In the genomic region with DNA sequence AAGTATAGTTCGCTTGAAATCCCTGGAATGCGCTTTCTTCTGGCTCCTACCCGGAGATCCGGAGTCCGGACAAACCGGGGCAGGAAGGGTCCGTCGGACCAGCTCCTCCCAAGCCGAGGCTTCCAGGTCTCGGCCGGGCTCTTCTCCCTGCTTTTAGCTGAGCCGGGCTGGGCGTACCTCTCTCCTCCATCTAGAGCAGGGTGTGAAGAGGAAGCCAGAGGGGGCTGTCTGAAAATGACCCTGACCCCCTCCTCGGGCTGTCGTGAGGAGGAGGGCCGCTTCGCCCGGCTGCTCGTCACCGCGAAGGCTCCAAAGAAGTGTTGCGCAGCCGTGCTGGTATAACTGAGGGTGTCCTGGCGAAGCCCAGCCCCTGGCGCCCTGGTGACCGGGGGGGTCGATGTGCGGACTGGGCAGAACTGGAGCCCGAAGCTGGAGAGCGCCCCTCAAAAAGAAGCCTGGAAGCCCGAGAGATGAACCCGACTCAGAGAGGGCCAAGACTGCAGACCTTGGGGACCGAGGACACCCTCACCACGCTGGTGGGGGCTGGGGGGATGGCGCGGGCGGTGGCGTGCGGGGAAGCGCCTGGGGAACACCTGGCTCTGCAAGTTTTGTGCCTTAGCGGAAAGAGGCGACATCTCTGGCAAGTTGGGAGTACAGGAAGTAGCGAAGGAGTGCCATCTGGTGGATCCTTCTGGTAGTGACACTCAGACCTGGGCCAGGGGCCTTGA, we compare ENCODE assay signal across 1 cellular context.
TF ChIP-seq lines count a peak whose summit lies in the region.

No MANE protein-coding gene starts in this region.

TF ChIP-seq in K562, 482 proteins besides CTCF, POLR2A, EP300 and RAD21 (continues in another document):
- TF ChIP-seq GABPA (tag; conservative IDR thresholded peaks at IDR 0.05; ENCODE audit: low read depth), result peak; percentile 72
- peak; percentile 23; the same call in 1 of the 2 replicates for TF ChIP-seq PHF8 (IDR thresholded peaks at IDR 0.05; ENCODE audit: borderline replicate concordance, low read length)
- peak; percentile 54; the same call in 1 of the 2 replicates for TF ChIP-seq ZBTB7A (IDR thresholded peaks at IDR 0.05; ENCODE audit: borderline replicate concordance, control insufficient read depth, low read depth, low read length)
- TF ChIP-seq, protein P1, sequence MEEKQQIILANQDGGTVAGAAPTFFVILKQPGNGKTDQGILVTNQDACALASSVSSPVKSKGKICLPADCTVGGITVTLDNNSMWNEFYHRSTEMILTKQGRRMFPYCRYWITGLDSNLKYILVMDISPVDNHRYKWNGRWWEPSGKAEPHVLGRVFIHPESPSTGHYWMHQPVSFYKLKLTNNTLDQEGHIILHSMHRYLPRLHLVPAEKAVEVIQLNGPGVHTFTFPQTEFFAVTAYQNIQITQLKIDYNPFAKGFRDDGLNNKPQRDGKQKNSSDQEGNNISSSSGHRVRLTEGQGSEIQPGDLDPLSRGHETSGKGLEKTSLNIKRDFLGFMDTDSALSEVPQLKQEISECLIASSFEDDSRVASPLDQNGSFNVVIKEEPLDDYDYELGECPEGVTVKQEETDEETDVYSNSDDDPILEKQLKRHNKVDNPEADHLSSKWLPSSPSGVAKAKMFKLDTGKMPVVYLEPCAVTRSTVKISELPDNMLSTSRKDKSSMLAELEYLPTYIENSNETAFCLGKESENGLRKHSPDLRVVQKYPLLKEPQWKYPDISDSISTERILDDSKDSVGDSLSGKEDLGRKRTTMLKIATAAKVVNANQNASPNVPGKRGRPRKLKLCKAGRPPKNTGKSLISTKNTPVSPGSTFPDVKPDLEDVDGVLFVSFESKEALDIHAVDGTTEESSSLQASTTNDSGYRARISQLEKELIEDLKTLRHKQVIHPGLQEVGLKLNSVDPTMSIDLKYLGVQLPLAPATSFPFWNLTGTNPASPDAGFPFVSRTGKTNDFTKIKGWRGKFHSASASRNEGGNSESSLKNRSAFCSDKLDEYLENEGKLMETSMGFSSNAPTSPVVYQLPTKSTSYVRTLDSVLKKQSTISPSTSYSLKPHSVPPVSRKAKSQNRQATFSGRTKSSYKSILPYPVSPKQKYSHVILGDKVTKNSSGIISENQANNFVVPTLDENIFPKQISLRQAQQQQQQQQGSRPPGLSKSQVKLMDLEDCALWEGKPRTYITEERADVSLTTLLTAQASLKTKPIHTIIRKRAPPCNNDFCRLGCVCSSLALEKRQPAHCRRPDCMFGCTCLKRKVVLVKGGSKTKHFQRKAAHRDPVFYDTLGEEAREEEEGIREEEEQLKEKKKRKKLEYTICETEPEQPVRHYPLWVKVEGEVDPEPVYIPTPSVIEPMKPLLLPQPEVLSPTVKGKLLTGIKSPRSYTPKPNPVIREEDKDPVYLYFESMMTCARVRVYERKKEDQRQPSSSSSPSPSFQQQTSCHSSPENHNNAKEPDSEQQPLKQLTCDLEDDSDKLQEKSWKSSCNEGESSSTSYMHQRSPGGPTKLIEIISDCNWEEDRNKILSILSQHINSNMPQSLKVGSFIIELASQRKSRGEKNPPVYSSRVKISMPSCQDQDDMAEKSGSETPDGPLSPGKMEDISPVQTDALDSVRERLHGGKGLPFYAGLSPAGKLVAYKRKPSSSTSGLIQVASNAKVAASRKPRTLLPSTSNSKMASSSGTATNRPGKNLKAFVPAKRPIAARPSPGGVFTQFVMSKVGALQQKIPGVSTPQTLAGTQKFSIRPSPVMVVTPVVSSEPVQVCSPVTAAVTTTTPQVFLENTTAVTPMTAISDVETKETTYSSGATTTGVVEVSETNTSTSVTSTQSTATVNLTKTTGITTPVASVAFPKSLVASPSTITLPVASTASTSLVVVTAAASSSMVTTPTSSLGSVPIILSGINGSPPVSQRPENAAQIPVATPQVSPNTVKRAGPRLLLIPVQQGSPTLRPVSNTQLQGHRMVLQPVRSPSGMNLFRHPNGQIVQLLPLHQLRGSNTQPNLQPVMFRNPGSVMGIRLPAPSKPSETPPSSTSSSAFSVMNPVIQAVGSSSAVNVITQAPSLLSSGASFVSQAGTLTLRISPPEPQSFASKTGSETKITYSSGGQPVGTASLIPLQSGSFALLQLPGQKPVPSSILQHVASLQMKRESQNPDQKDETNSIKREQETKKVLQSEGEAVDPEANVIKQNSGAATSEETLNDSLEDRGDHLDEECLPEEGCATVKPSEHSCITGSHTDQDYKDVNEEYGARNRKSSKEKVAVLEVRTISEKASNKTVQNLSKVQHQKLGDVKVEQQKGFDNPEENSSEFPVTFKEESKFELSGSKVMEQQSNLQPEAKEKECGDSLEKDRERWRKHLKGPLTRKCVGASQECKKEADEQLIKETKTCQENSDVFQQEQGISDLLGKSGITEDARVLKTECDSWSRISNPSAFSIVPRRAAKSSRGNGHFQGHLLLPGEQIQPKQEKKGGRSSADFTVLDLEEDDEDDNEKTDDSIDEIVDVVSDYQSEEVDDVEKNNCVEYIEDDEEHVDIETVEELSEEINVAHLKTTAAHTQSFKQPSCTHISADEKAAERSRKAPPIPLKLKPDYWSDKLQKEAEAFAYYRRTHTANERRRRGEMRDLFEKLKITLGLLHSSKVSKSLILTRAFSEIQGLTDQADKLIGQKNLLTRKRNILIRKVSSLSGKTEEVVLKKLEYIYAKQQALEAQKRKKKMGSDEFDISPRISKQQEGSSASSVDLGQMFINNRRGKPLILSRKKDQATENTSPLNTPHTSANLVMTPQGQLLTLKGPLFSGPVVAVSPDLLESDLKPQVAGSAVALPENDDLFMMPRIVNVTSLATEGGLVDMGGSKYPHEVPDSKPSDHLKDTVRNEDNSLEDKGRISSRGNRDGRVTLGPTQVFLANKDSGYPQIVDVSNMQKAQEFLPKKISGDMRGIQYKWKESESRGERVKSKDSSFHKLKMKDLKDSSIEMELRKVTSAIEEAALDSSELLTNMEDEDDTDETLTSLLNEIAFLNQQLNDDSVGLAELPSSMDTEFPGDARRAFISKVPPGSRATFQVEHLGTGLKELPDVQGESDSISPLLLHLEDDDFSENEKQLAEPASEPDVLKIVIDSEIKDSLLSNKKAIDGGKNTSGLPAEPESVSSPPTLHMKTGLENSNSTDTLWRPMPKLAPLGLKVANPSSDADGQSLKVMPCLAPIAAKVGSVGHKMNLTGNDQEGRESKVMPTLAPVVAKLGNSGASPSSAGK (IDR thresholded peaks at IDR 0.05), result peak; percentile 62; the same call in 1 of the 2 replicates
- TF ChIP-seq DIDO1 (tag; IDR thresholded peaks at IDR 0.05; ENCODE audit: low read depth), result no peak
- TF ChIP-seq NR3C1 (CRISPR knock-in tag; IDR thresholded peaks at IDR 0.05), result no peak
- 0 out of 2 replicates have a peak, but pooled peaks have one; percentile 22 for TF ChIP-seq ETV5 (CRISPR knock-in tag; IDR thresholded peaks at IDR 0.05; ENCODE audit: low read depth)
- no peak for TF ChIP-seq SIRT6 (IDR thresholded peaks at IDR 0.05; ENCODE audit: low read depth, low read length)
- TF ChIP-seq BHLHE40 (IDR thresholded peaks at IDR 0.05; ENCODE audit: low read length), result 0 out of 2 replicates have a peak, but pooled peaks have one; percentile 9
- TF ChIP-seq KLF16 (IDR thresholded peaks at IDR 0.05), result 0 out of 2 replicates have a peak, but pooled peaks have one; percentile 16
- no peak for TF ChIP-seq ERF (CRISPR knock-in tag; IDR thresholded peaks at IDR 0.05)
- TF ChIP-seq KAT7 (CRISPR knock-in tag; IDR thresholded peaks at IDR 0.05; ENCODE audit: borderline replicate concordance), result peak; percentile 39; the same call in 1 of the 2 replicates
- no peak for TF ChIP-seq CTBP1 (IDR thresholded peaks at IDR 0.05; ENCODE audit: borderline replicate concordance)
- TF ChIP-seq, protein P2, sequence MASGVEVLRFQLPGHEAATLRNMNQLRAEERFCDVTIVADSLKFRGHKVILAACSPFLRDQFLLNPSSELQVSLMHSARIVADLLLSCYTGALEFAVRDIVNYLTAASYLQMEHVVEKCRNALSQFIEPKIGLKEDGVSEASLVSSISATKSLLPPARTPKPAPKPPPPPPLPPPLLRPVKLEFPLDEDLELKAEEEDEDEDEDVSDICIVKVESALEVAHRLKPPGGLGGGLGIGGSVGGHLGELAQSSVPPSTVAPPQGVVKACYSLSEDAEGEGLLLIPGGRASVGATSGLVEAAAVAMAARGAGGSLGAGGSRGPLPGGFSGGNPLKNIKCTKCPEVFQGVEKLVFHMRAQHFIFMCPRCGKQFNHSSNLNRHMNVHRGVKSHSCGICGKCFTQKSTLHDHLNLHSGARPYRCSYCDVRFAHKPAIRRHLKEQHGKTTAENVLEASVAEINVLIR (CRISPR knock-in tag; IDR thresholded peaks at IDR 0.05), result no peak
- TF ChIP-seq NCOA1 (IDR thresholded peaks at IDR 0.05; ENCODE audit: low read depth), result no peak
- 0 out of 2 replicates have a peak, but pooled peaks have one; percentile 13 for TF ChIP-seq MTA3 (IDR thresholded peaks at IDR 0.05; ENCODE audit: borderline replicate concordance)
- no peak for TF ChIP-seq BCL6 (CRISPR knock-in tag; IDR thresholded peaks at IDR 0.05)
- TF ChIP-seq LCOR (CRISPR knock-in tag; IDR thresholded peaks at IDR 0.05), result peak; percentile 53; the same call in 1 of the 2 replicates
- TF ChIP-seq, protein P3, sequence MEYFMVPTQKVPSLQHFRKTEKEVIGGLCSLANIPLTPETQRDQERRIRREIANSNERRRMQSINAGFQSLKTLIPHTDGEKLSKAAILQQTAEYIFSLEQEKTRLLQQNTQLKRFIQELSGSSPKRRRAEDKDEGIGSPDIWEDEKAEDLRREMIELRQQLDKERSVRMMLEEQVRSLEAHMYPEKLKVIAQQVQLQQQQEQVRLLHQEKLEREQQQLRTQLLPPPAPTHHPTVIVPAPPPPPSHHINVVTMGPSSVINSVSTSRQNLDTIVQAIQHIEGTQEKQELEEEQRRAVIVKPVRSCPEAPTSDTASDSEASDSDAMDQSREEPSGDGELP (CRISPR knock-in tag; IDR thresholded peaks at IDR 0.05; ENCODE audit: borderline replicate concordance), result peak; percentile 69; the same call in 1 of the 2 replicates
- TF ChIP-seq, protein P4, sequence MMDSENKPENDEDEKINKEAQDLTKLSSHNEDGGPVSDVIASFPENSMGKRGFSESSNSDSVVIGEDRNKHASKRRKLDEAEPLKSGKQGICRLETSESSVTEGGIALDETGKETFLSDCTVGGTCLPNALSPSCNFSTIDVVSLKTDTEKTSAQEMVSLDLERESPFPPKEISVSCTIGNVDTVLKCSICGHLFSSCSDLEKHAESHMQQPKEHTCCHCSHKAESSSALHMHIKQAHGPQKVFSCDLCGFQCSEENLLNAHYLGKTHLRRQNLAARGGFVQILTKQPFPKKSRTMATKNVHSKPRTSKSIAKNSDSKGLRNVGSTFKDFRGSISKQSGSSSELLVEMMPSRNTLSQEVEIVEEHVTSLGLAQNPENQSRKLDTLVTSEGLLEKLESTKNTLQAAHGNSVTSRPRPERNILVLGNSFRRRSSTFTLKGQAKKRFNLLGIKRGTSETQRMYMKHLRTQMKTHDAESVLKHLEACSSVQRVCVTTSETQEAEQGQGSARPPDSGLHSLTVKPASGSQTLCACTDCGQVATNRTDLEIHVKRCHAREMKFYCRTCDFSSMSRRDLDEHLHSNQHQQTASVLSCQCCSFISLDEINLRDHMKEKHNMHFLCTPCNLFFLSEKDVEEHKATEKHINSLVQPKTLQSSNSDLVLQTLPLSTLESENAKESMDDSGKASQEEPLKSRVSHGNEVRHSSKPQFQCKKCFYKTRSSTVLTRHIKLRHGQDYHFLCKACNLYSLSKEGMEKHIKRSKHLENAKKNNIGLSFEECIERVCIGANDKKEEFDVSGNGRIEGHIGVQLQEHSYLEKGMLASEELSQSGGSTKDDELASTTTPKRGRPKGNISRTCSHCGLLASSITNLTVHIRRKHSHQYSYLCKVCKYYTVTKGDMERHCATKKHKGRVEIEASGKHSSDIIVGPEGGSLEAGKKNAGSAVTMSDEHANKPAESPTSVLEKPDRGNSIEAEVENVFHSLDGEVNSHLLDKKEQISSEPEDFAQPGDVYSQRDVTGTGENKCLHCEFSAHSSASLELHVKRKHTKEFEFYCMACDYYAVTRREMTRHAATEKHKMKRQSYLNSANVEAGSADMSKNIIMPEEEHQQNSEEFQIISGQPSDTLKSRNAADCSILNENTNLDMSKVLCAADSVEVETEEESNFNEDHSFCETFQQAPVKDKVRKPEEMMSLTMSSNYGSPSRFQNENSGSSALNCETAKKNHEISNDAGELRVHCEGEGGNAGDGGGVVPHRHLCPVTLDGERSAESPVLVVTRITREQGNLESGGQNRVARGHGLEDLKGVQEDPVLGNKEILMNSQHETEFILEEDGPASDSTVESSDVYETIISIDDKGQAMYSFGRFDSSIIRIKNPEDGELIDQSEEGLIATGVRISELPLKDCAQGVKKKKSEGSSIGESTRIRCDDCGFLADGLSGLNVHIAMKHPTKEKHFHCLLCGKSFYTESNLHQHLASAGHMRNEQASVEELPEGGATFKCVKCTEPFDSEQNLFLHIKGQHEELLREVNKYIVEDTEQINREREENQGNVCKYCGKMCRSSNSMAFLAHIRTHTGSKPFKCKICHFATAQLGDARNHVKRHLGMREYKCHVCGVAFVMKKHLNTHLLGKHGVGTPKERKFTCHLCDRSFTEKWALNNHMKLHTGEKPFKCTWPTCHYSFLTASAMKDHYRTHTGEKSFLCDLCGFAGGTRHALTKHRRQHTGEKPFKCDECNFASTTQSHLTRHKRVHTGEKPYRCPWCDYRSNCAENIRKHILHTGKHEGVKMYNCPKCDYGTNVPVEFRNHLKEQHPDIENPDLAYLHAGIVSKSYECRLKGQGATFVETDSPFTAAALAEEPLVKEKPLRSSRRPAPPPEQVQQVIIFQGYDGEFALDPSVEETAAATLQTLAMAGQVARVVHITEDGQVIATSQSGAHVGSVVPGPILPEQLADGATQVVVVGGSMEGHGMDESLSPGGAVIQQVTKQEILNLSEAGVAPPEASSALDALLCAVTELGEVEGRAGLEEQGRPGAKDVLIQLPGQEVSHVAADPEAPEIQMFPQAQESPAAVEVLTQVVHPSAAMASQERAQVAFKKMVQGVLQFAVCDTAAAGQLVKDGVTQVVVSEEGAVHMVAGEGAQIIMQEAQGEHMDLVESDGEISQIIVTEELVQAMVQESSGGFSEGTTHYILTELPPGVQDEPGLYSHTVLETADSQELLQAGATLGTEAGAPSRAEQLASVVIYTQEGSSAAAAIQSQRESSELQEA (IDR thresholded peaks at IDR 0.05; ENCODE audit: low read depth), result no peak
- TF ChIP-seq RAD51 (IDR thresholded peaks at IDR 0.05; ENCODE audit: borderline replicate concordance, low read depth), result no peak
- TF ChIP-seq ARNT (IDR thresholded peaks at IDR 0.05), result no peak
- TF ChIP-seq, protein P5, sequence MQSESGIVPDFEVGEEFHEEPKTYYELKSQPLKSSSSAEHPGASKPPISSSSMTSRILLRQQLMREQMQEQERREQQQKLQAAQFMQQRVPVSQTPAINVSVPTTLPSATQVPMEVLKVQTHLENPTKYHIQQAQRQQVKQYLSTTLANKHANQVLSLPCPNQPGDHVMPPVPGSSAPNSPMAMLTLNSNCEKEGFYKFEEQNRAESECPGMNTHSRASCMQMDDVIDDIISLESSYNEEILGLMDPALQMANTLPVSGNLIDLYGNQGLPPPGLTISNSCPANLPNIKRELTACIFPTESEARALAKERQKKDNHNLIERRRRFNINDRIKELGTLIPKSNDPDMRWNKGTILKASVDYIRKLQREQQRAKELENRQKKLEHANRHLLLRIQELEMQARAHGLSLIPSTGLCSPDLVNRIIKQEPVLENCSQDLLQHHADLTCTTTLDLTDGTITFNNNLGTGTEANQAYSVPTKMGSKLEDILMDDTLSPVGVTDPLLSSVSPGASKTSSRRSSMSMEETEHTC (IDR thresholded peaks at IDR 0.05), result no peak
- TF ChIP-seq TAF7 (tag; IDR thresholded peaks at IDR 0.05), result no peak
- TF ChIP-seq CREM (IDR thresholded peaks at IDR 0.05; ENCODE audit: low read depth), result peak; percentile 35; the same call in 1 of the 2 replicates
- peak; percentile 62; the same call in 1 of the 2 replicates for TF ChIP-seq L3MBTL2 (IDR thresholded peaks at IDR 0.05)
- TF ChIP-seq SMC3 (conservative IDR thresholded peaks at IDR 0.05; ENCODE audit: insufficient read depth, low read depth, low read length), result peak; percentile 81
- 0 out of 2 replicates have a peak, but pooled peaks have one; percentile 16 for TF ChIP-seq EGR1 (conservative IDR thresholded peaks at IDR 0.05)
- no peak for TF ChIP-seq ZNF274 (IDR thresholded peaks at IDR 0.05; ENCODE audit: borderline replicate concordance, low read depth, low read length)
- no peak for TF ChIP-seq SMARCB1 (IDR thresholded peaks at IDR 0.05; ENCODE audit: insufficient read length, low read depth)
- no peak for TF ChIP-seq RNF2 (IDR thresholded peaks at IDR 0.05)
- no peak for TF ChIP-seq WHSC1 (IDR thresholded peaks at IDR 0.05; ENCODE audit: low read length)
